17 cellular contexts compared by ENCODE assay signal in the genomic region with DNA sequence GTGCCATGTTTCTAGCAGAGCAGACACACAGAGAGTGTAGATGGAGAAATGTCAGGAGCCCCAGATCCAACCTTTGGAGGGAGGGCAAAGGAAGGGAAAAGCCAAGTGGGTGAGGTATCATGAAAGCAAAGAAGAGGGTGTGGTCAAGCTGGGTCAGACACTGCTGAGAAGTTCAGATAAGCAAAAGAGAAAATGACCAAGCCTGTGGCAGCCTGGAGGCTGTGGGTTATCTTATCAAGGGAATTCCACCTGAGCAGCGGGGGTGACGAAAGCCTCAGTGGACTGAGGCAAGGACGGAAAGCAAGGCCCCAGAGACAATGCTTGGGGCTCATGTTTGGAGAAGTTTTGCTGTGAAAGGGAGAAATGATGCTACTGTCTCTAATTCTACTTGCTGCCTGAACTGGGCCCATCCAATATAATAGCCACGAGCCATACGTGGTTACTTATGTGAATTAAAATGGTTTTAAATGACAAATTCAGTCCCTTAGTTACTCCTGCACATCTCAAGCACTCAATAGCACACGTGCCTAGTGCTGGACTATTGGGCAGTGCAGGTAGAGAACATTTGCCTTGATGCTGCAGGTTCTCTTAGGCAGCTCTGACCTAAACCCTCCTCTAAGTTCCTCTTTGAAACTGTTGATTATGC.
DNase-seq lines count a peak whose midpoint lies in the region; ATAC-seq, FAIRE-seq and TF ChIP-seq lines count a peak whose summit lies in the region.
"Had no signal": no experiment of that assay in that cellular context is flagged by ENCODE, and none has a peak within 500 bp of the region (broad histone marks: within the 10 kb centered on the region; RNA-seq: fewer than 3 reads in every experiment).

No MANE protein-coding gene starts in this region.

- TF ChIP-seq EP300 in K562 (IDR thresholded peaks at IDR 0.05; ENCODE audit: low read length) = peak; percentile 99

- no peaks in the 10 kb centered on the region for H3K27me3 Mint-ChIP-seq in T-helper 17 cell
- H3K27me3 Mint-ChIP-seq in activated CD4-positive, alpha-beta T cell treated with anti-CD3 and anti-CD28 coated beads for 36 hours = no peaks in the 10 kb centered on the region

- no peak overlapping the region for H3K4me3 Mint-ChIP-seq in T-helper 17 cell
- no peak overlapping the region for H3K4me3 Mint-ChIP-seq in activated CD4-positive, alpha-beta T cell treated with anti-CD3 and anti-CD28 coated beads for 36 hours
- H3K4me3 Mint-ChIP-seq: GM23338 had no signal

- CTCF ChIA-PET in K562 (lab: Yijun Ruan, JAX; ENCODE audit: low intra/inter-chr PET ratio) = no interaction called here
- CTCF ChIA-PET in activated CD4-positive, alpha-beta T cell treated with anti-CD3 and anti-CD28 coated beads for 36 hours (lab: Charles Lee) = no interaction called here

- peak; percentile 41 to 48; a peak in 3 of 4 replicates for TF ChIP-seq RAD21 in K562 (CRISPR knock-in tag; conservative IDR thresholded peaks at IDR 0.05 in 1 of 2, IDR thresholded peaks at IDR 0.05 in 1 of 2)

- intact Hi-C loops in K562 (cut with micrococcal nuclease) = loop anchor here (2.0 kb wide), 2 partner anchors 14 to 36 kb away; no protein-coding TSS in a partner anchor
- intact Hi-C loops in right lobe of liver (cut with DNase I) = no loop called here
- intact Hi-C loops in activated CD4-positive, alpha-beta T cell treated with anti-CD3 and anti-CD28 coated beads for 36 hours (cut with DNase I, micrococcal nuclease) = no loop called here

- TF ChIP-seq POLR2A in K562 (conservative IDR thresholded peaks at IDR 0.05) (no peak), right lobe of liver (IDR thresholded peaks at IDR 0.05) (no peak)

- peak overlapping the region in 1 of 2 experiments; percentile 39; a peak in 2 of 4 replicates for H3K9ac ChIP-seq in K562 (ENCODE audit: insufficient read depth in 1 of 2, low read depth in 2 of 2, low read length in 2 of 2)
- H3K9ac ChIP-seq: KMS-11 had no signal

- no peaks in the 10 kb centered on the region for H3K79me2 ChIP-seq in K562 (ENCODE audit: control insufficient read depth, insufficient read depth, low read length)

- H3K36me3 ChIP-seq in K562 (ENCODE audit: control insufficient read depth, insufficient read depth, low read length) (no peaks in the 10 kb centered on the region; the same call in 2 of the 3 replicates), right lobe of liver (no peaks in the 10 kb centered on the region)

- H3K27ac ChIP-seq in K562 (ENCODE audit: extremely low read depth, low read depth, low read length) (peak overlapping the region; percentile 65), right lobe of liver (peak overlapping the region in 2 of 3 donors; percentile 18 to 92), temporal lobe (ENCODE audit: low read depth, low read length) (peak overlapping the region; percentile 11)
- H3K27ac ChIP-seq: KMS-11 had no signal

- H3K9me3 ChIP-seq in K562 (replicated peaks; ENCODE audit: control insufficient read depth, insufficient read depth, low read depth, low read length) (no peaks in the 10 kb centered on the region), right lobe of liver (no peaks in the 10 kb centered on the region), T-helper 17 cell (ENCODE audit: control insufficient read depth, low read length, poor library complexity, severe bottlenecking) (no peaks in the 10 kb centered on the region)

- POLR2A ChIA-PET in K562 (lab: Yijun Ruan, JAX) = interaction anchor here (0.6 to 4.7 kb wide), 7 partner anchors 9 to 334 kb away, joined by 3 to 17 read pairs (median 3); no protein-coding TSS in a partner anchor
- POLR2A ChIA-PET in activated CD4-positive, alpha-beta T cell treated with anti-CD3 and anti-CD28 coated beads for 36 hours (lab: Charles Lee) = no interaction called here

- H3K27me3 ChIP-seq in K562 (ENCODE audit: control insufficient read depth in 2 of 2, insufficient read depth in 2 of 2, low read length in 2 of 2) (no peaks in the 10 kb centered on the region), right lobe of liver (no peaks in the 10 kb centered on the region)

- H3K4me1 ChIP-seq in K562 (replicated peaks in 1 of 2; ENCODE audit: control insufficient read depth in 2 of 2, insufficient read depth in 2 of 2, low read length in 2 of 2) = peaks cover 49 to 56% of the 10 kb centered on the region in 2 experiments
- H3K4me1 ChIP-seq in right lobe of liver = peaks cover 0 to 58% (median 28%) of the 10 kb centered on the region in 4 donors

- TF ChIP-seq CTCF in K562 (IDR thresholded peaks at IDR 0.05 in 2 of 3, conservative IDR thresholded peaks at IDR 0.05 in 1 of 3; ENCODE audit: insufficient read depth in 2 of 3, low read depth in 1 of 3, low read length in 3 of 3) = no peak
- TF ChIP-seq CTCF in right lobe of liver (IDR thresholded peaks at IDR 0.05) = no peak

- no peaks in the 10 kb centered on the region for H4K20me1 ChIP-seq in K562 (replicated peaks; ENCODE audit: control insufficient read depth, insufficient read depth, low read length)

- no peaks in the 10 kb centered on the region for H3K9me3 Mint-ChIP-seq in activated CD4-positive, alpha-beta T cell treated with anti-CD3 and anti-CD28 coated beads for 36 hours (ENCODE audit: low read depth)
- H3K9me3 Mint-ChIP-seq: GM23338 had no signal

- no peak overlapping the region for H3K27ac Mint-ChIP-seq in T-helper 17 cell
- H3K27ac Mint-ChIP-seq in activated CD4-positive, alpha-beta T cell treated with anti-CD3 and anti-CD28 coated beads for 36 hours = no peak overlapping the region
- H3K27ac Mint-ChIP-seq: GM23338 had no signal

- peak overlapping the region; percentile 67 for H3K4me2 ChIP-seq in K562 (ENCODE audit: insufficient read depth, low read length)
- H3K4me2 ChIP-seq: GM23338, KMS-11 had no signal

- ATAC-seq in K562 = peak; percentile 90
- ATAC-seq in right lobe of liver = no peak
- no peak for ATAC-seq in T-helper 17 cell
- no peak for ATAC-seq in activated CD4-positive, alpha-beta T cell treated with anti-CD3 and anti-CD28 coated beads for 36 hours
- ATAC-seq in GM18861 (IDR thresholded peaks at IDR 0.05; ENCODE audit: unreplicated experiment) = no peak
- ATAC-seq: GM23338, HCT116 had no signal

- peak overlapping the region; percentile 34 for H2AFZ ChIP-seq in K562 (ENCODE audit: low read depth, low read length)
- H2AFZ ChIP-seq: GM23338 had no signal

- BruUV-seq in K562 (replicated peaks; lab: Mats Ljungman, UMichigan) = no TSS peak

- H3K9me1 ChIP-seq in K562 (ENCODE audit: control insufficient read depth, insufficient read depth, low read length) = peaks cover 3% of the 10 kb centered on the region

- in situ Hi-C loops in K562 (cut with MboI) = no loop called here

- no peaks in the 10 kb centered on the region for H3K36me3 Mint-ChIP-seq in T-helper 17 cell (ENCODE audit: low read depth)
- no peaks in the 10 kb centered on the region for H3K36me3 Mint-ChIP-seq in activated CD4-positive, alpha-beta T cell treated with anti-CD3 and anti-CD28 coated beads for 36 hours (ENCODE audit: low read depth)

- H3K4me3 ChIP-seq in K562 (no peak overlapping the region), right lobe of liver (no peak overlapping the region)
- H3K4me3 ChIP-seq: GM23338 had no signal

- no peaks in the 10 kb centered on the region for H3K4me1 Mint-ChIP-seq in T-helper 17 cell
- no peaks in the 10 kb centered on the region for H3K4me1 Mint-ChIP-seq in activated CD4-positive, alpha-beta T cell treated with anti-CD3 and anti-CD28 coated beads for 36 hours

- DNase-seq in HUDEP-2 (lab: John Stamatoyannopoulos, UW; ENCODE audit: unreplicated experiment in 76 of 76) (peak in 74 of 76 experiments; percentile 63 to 99 (median 93)), K562 (ENCODE audit: extremely low read depth in 1 of 4, low spot score in 3 of 4) (peak; percentile 97 to 99 (median 98)), right lobe of liver (no peak), T-helper 17 cell (no peak), NCI-H1694 treated with DMSO at 0.1 percent for 48 hours (lab: John Stamatoyannopoulos, UW) (no peak)
- no peak for DNase-seq in activated CD4-positive, alpha-beta T cell treated with anti-CD3 and anti-CD28 coated beads for 36 hours
- DNase-seq: ACHN, C1 segment of cervical spinal cord, MV-4-11, NCI-H187 treated with DMSO at 0.1 percent for 48 hours, NCI-H524 had no signal

- WGBS in K562 (ENCODE audit: insufficient coverage, low coverage, missing lambda C conversion rate) = 1% methylated on average over 6 of the region's 6 CpGs
- 92% methylated on average over 5 of the region's 6 CpGs for WGBS in right lobe of liver (ENCODE audit: insufficient coverage, low coverage, low lambda C conversion rate, missing lambda C conversion rate)

- FAIRE-seq in K562 (lab: Jason Lieb, UNC) = peak; percentile 96
- FAIRE-seq: G401.6 had no signal

TF ChIP-seq in K562, 482 proteins besides CTCF, POLR2A, EP300 and RAD21 (continues in another document):
- TF ChIP-seq ZNF436 (CRISPR knock-in tag; IDR thresholded peaks at IDR 0.05) = no peak
- no peak for TF ChIP-seq STAG1 (CRISPR knock-in tag; IDR thresholded peaks at IDR 0.05; ENCODE audit: borderline replicate concordance)
- TF ChIP-seq MXD1 (CRISPR knock-in tag; IDR thresholded peaks at IDR 0.05; ENCODE audit: borderline replicate concordance, poor library complexity, severe bottlenecking) = no peak
- peak; percentile 85 for TF ChIP-seq ZKSCAN1 (IDR thresholded peaks at IDR 0.05; ENCODE audit: low read depth, low read length)
- peak; percentile 52; the same call in 1 of the 2 replicates for TF ChIP-seq NFRKB (IDR thresholded peaks at IDR 0.05; ENCODE audit: low read depth)
- TF ChIP-seq CHD1 (IDR thresholded peaks at IDR 0.05; ENCODE audit: low read length) = no peak
- TF ChIP-seq, protein P1, sequence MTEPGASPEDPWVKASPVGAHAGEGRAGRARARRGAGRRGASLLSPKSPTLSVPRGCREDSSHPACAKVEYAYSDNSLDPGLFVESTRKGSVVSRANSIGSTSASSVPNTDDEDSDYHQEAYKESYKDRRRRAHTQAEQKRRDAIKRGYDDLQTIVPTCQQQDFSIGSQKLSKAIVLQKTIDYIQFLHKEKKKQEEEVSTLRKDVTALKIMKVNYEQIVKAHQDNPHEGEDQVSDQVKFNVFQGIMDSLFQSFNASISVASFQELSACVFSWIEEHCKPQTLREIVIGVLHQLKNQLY (CRISPR knock-in tag; conservative IDR thresholded peaks at IDR 0.05) = no peak
- peak; percentile 55; the same call in 1 of the 2 replicates for TF ChIP-seq LCOR (CRISPR knock-in tag; IDR thresholded peaks at IDR 0.05)
- peak; percentile 74 for TF ChIP-seq ZFX (CRISPR knock-in tag; IDR thresholded peaks at IDR 0.05)
- no peak for TF ChIP-seq RBFOX2 (IDR thresholded peaks at IDR 0.05; ENCODE audit: low read depth, low read length)
- TF ChIP-seq RUNX1 (IDR thresholded peaks at IDR 0.05; ENCODE audit: low read depth) = peak; percentile 96
- TF ChIP-seq NBN (IDR thresholded peaks at IDR 0.05; ENCODE audit: low read depth) = peak; percentile 96
- TF ChIP-seq FOSL1 (tag; conservative IDR thresholded peaks at IDR 0.05) = peak; percentile 92

Comparison
In these comparisons a context has a peak if more than half of its experiments do, and no peak if none do; other contexts are left out.
1. DNase-seq: peak in HUDEP-2 (74 of 76) and K562 (4 of 4); none in right lobe of liver (0 of 3), T-helper 17 cell (0 of 3), activated CD4-positive, alpha-beta T cell treated with anti-CD3 and anti-CD28 coated beads for 36 hours (single experiment) and NCI-H1694 treated with DMSO at 0.1 percent for 48 hours (single experiment).
2. H3K27ac ChIP-seq: peak in every context shown above with its lines; median percentile 65 in K562; 55 in right lobe of liver; 11 in temporal lobe.